ENCODE assay signal across 8 cellular contexts in genomic region chr19:29844891-29845575, GRCh38. TPM values are rescaled to one million over a fixed set of nuclear protein-coding genes. Genes with fewer than 3 reads are reported as not detected.
DNase-seq lines count a peak whose midpoint lies in the region; ATAC-seq, FAIRE-seq and TF ChIP-seq lines count a peak whose summit lies in the region.

No MANE protein-coding gene starts in this region.

- no peak for TF ChIP-seq EP300 in SK-N-SH (IDR thresholded peaks at IDR 0.05; ENCODE audit: borderline replicate concordance in 1 of 2, low read depth in 1 of 2, low read length in 1 of 2)

- peak overlapping the region; percentile 67 to 77 for H3K4me3 ChIP-seq in SK-N-SH (ENCODE audit: low read depth in 2 of 2, low read length in 1 of 2)
- H3K4me3 ChIP-seq in pancreas = peak overlapping the region; percentile 57 to 81 (median 66)
- peak overlapping the region; percentile 31 to 86 (median 62) for H3K4me3 ChIP-seq in thyroid gland (replicated peaks in 1 of 3)

- no peaks in the 10 kb centered on the region for H3K9me3 Mint-ChIP-seq in activated naive CD4-positive, alpha-beta T cell treated with anti-CD3 and anti-CD28 coated beads, Interleukin-2, amount 50 U/mL, for 72 hours

- H3K27ac ChIP-seq in SK-N-SH (ENCODE audit: low read depth in 2 of 2, low read length in 1 of 2) = peak overlapping the region; percentile 27 to 63; a peak in 3 of 4 replicates
- peak overlapping the region; percentile 70 to 81 (median 78) for H3K27ac ChIP-seq in pancreas
- peak overlapping the region; percentile 76 to 86 (median 79) for H3K27ac ChIP-seq in thyroid gland

- CTCF ChIA-PET in GM10248 (lab: Yijun Ruan, JAX) = interaction anchor here (1.0 to 2.7 kb wide), 7 partner anchors 8 to 129 kb away, joined by 3 to 10 read pairs (median 4); no protein-coding TSS in a partner anchor
- CTCF ChIA-PET in SK-N-SH (lab: Yijun Ruan, JAX) = interaction anchor here (0.7 to 2.7 kb wide), 7 partner anchors 11 to 85 kb away, joined by 3 to 12 read pairs (median 4); no protein-coding TSS in a partner anchor

- TF ChIP-seq CTCF in GM10248 (IDR thresholded peaks at IDR 0.05; ENCODE audit: control extremely low read depth, extremely low read depth, low read depth, missing control alignments) (peak; percentile 1), SK-N-SH (IDR thresholded peaks at IDR 0.05) (0 out of 2 replicates have a peak, but pooled peaks have one; percentile 12), pancreas (IDR thresholded peaks at IDR 0.05) (no peak), thyroid gland (IDR thresholded peaks at IDR 0.05) (no peak)

- peak; percentile 95 for DNase-seq in GM10248 (ENCODE audit: extremely low spot score)
- peak; percentile 93 for DNase-seq in NCI-H1048 (lab: John Stamatoyannopoulos, UW)
- no peak for DNase-seq in SK-N-SH
- DNase-seq in activated naive CD4-positive, alpha-beta T cell treated with anti-CD3 and anti-CD28 coated beads, Interleukin-2, amount 50 U/mL, for 72 hours (ENCODE audit: low spot score in 2 of 2) = peak; percentile 93 to 95
- DNase-seq in Right ventricle myocardium inferior (ENCODE audit: missing footprints) = peak; percentile 95
- peak; percentile 94 to 99 (median 96) for DNase-seq in pancreas
- DNase-seq in thyroid gland = peak; percentile 95 to 96

- no peak for TF ChIP-seq RAD21 in SK-N-SH (IDR thresholded peaks at IDR 0.05; ENCODE audit: low read length)

- no peaks in the 10 kb centered on the region for H3K9me2 ChIP-seq in SK-N-SH

- peaks cover 7% of the 10 kb centered on the region for H3F3A ChIP-seq in SK-N-SH (replicated peaks; ENCODE audit: insufficient read depth)

- POLR2A ChIA-PET in GM10248 (lab: Yijun Ruan, JAX) (interaction anchor here (0.5 to 1.2 kb wide), 7 partner anchors 9 to 1772 kb away, joined by 3 to 7 read pairs (median 3); no protein-coding TSS in a partner anchor), SK-N-SH (lab: Yijun Ruan, JAX) (no interaction called here)

- H3K27me3 ChIP-seq in SK-N-SH (ENCODE audit: insufficient read depth) (no peaks in the 10 kb centered on the region), pancreas (no peaks in the 10 kb centered on the region), thyroid gland (no peaks in the 10 kb centered on the region)

- peak in 1 of 2 donors; percentile 69 for TF ChIP-seq POLR2A in thyroid gland (IDR thresholded peaks at IDR 0.05)

- peak; percentile 81 for ATAC-seq in HG02588 (IDR thresholded peaks at IDR 0.05; ENCODE audit: unreplicated experiment)
- peak; percentile 81 to 85 for ATAC-seq in activated naive CD4-positive, alpha-beta T cell treated with anti-CD3 and anti-CD28 coated beads, Interleukin-2, amount 50 U/mL, for 72 hours
- peak; percentile 95 for ATAC-seq in Right ventricle myocardium inferior
- ATAC-seq in pancreas = peak; percentile 90 to 95 (median 90)

- intact Hi-C loops in Right ventricle myocardium inferior (cut with DNase I) = loop anchor here (1.0 kb wide), 1 partner anchor 34 kb away; the partner anchor contains the start of gene CCNE1
- intact Hi-C loops in pancreas (cut with DNase I) = no loop called here
- intact Hi-C loops in thyroid gland (cut with DNase I) = loop anchor here (5.0 kb wide), 1 partner anchor 38 kb away; no protein-coding TSS in a partner anchor

- H3K9me3 ChIP-seq in SK-N-SH (no peaks in the 10 kb centered on the region), pancreas (no peaks in the 10 kb centered on the region), thyroid gland (no peaks in the 10 kb centered on the region)

- WGBS in SK-N-SH (ENCODE audit: low lambda C conversion rate) = under 1% methylated on average over 17 of the region's 49 CpGs
- WGBS in pancreas, 2 donors = 0 to 1% methylated on average over 40 to 49 of the region's 49 CpGs
- WGBS in thyroid gland, 2 donors = 0% methylated on average over 1 to 13 of the region's 49 CpGs

- H3K36me3 Mint-ChIP-seq in activated naive CD4-positive, alpha-beta T cell treated with anti-CD3 and anti-CD28 coated beads, Interleukin-2, amount 50 U/mL, for 72 hours = no peaks in the 10 kb centered on the region

- H3K27ac Mint-ChIP-seq in activated naive CD4-positive, alpha-beta T cell treated with anti-CD3 and anti-CD28 coated beads, Interleukin-2, amount 50 U/mL, for 72 hours = peak overlapping the region; percentile 88 to 95

- H4K20me1 ChIP-seq in SK-N-SH (ENCODE audit: insufficient read depth) = no peaks in the 10 kb centered on the region

- H3K79me2 ChIP-seq in SK-N-SH (ENCODE audit: insufficient read depth) = no peaks in the 10 kb centered on the region

- no peak for FAIRE-seq in pancreas (lab: Jason Lieb, UNC)

- H3K4me1 ChIP-seq in SK-N-SH (ENCODE audit: control insufficient read depth in 1 of 2, insufficient read depth in 2 of 2, low read depth in 1 of 2, low read length in 1 of 2) = peaks cover 0 to 11% of the 10 kb centered on the region in 2 experiments; a peak in 1 of 4 replicates
- H3K4me1 ChIP-seq in pancreas = peaks cover 0 to 12% (median 6%) of the 10 kb centered on the region in 3 donors
- H3K4me1 ChIP-seq in thyroid gland = peaks cover 16 to 23% of the 10 kb centered on the region in 2 donors

- H3K9ac ChIP-seq in SK-N-SH = peak overlapping the region; percentile 49

- H2AFZ ChIP-seq in SK-N-SH (ENCODE audit: low read depth) = peak overlapping the region; percentile 99

- peak overlapping the region; percentile 87 for H3K4me2 ChIP-seq in SK-N-SH

- no peaks in the 10 kb centered on the region for H3K36me3 ChIP-seq in SK-N-SH (replicated peaks in 1 of 2; ENCODE audit: control insufficient read depth in 1 of 2, insufficient read depth in 2 of 2, low read length in 1 of 2)
- H3K36me3 ChIP-seq in pancreas = no peaks in the 10 kb centered on the region
- no peaks in the 10 kb centered on the region for H3K36me3 ChIP-seq in thyroid gland

TF ChIP-seq in SK-N-SH, 30 proteins besides CTCF, POLR2A, EP300 and RAD21:
- no peak for TF ChIP-seq FOSL2 (IDR thresholded peaks at IDR 0.05; ENCODE audit: borderline replicate concordance, low read depth)
- TF ChIP-seq POLR2AphosphoS5 (IDR thresholded peaks at IDR 0.05; ENCODE audit: low read depth, low read length) = peak; percentile 23; the same call in 1 of the 2 replicates
- no peak for TF ChIP-seq GABPA (IDR thresholded peaks at IDR 0.05; ENCODE audit: low read depth)
- TF ChIP-seq MXI1 (IDR thresholded peaks at IDR 0.05; ENCODE audit: low read depth, low read length) = peak; percentile 92
- TF ChIP-seq MAX (IDR thresholded peaks at IDR 0.05; ENCODE audit: low read depth) = 0 out of 2 replicates have a peak, but pooled peaks have one; percentile 49
- 0 out of 2 replicates have a peak, but pooled peaks have one; percentile 8 for TF ChIP-seq TAF1 (IDR thresholded peaks at IDR 0.05; ENCODE audit: borderline replicate concordance, low read depth, low read length)
- no peak for TF ChIP-seq FOXJ3 (CRISPR knock-in tag; IDR thresholded peaks at IDR 0.05)
- no peak for TF ChIP-seq GATA2 (CRISPR knock-in tag; IDR thresholded peaks at IDR 0.05)

RNA-seq across cellular contexts. Expression of gene CCNE1, which starts 33.2 kb away (rescaled TPM):
- polyA plus RNA-seq in SK-N-SH (2012; rRNA removed) = 8.9 and 9.0 TPM in 2 replicates
- polyA plus RNA-seq in SK-N-SH (2012; cell fraction: cytosol; rRNA removed) = 9.3 and 9.9 TPM in 2 replicates
- polyA plus RNA-seq in SK-N-SH (2012; cell fraction: nucleus; rRNA removed) = 14.9 and 17.0 TPM in 2 replicates
- total RNA-seq in activated naive CD4-positive, alpha-beta T cell treated with anti-CD3 and anti-CD28 coated beads, Interleukin-2, amount 50 U/mL, for 72 hours = 10 to 100 TPM; 43.5 to 48.6 TPM
- 3.1 TPM for total RNA-seq in Right ventricle myocardium inferior
- total RNA-seq in pancreas = under 1 TPM; 0.23 to 0.92 (median 0.65) TPM
- polyA plus RNA-seq in pancreas = 1 to 10 TPM; 1.2 to 1.9 TPM
- 1 to 10 TPM; 1.2 to 5.3 (median 3.0) TPM for total RNA-seq in thyroid gland

Comparison
In these comparisons a context has a peak if more than half of its experiments do, and no peak if none do; other contexts are left out.
1. CTCF ChIP-seq: peak in GM10248 (single experiment) and SK-N-SH (single experiment); none in pancreas (0 of 4) and thyroid gland (0 of 6).
2. RNA of gene CCNE1, which starts 33.2 kb away (total RNA-seq): 43.5 to 48.6 TPM in activated naive CD4-positive, alpha-beta T cell treated with anti-CD3 and anti-CD28 coated beads, Interleukin-2, amount 50 U/mL, for 72 hours; 1.2 to 5.3 TPM in thyroid gland, 3.1 TPM in Right ventricle myocardium inferior (single experiment) and 0.23 to 0.92 TPM in pancreas; every median in the first group is over 4 times any median in the second.
3. intact Hi-C loops: an anchor here in Right ventricle myocardium inferior (1.0 kb wide) and thyroid gland (5.0 kb wide); none called in pancreas.
4. Peak in every context shown above with its lines, with median percentiles within 50 percentile points of each other: ATAC-seq, H3K27ac ChIP-seq and H3K4me3 ChIP-seq.